8 cellular contexts compared by ENCODE assay signal in genomic region chr1:55443175-55443933, GRCh38.
A peak's percentile ranks its signal among the peaks of the same experiment; 100 is the strongest.
DNase-seq lines count a peak whose midpoint lies in the region; ATAC-seq and TF ChIP-seq lines count a peak whose summit lies in the region.

No MANE protein-coding gene starts in this region.

- H3K27ac ChIP-seq in right atrium auricular region (peak overlapping the region; percentile 55 to 60), thoracic aorta (peak overlapping the region; percentile 68 to 69)

- TF ChIP-seq POLR2A in GM18505 (IDR thresholded peaks at IDR 0.05; ENCODE audit: borderline replicate concordance, extremely low read depth, insufficient read depth, insufficient read length) = no peak

- peaks cover 0 to 12% of the 10 kb centered on the region in 2 donors for H3K4me1 ChIP-seq in right atrium auricular region
- H3K4me1 ChIP-seq in thoracic aorta (ENCODE audit: control insufficient read depth in 1 of 2, low read depth in 2 of 2) = peaks cover 17% of the 10 kb centered on the region in 2 donors

- H3K27me3 ChIP-seq in right atrium auricular region = no peaks in the 10 kb centered on the region
- H3K27me3 ChIP-seq in thoracic aorta (replicated peaks; ENCODE audit: insufficient read depth) = no peaks in the 10 kb centered on the region

- H3K4me3 ChIP-seq in right atrium auricular region (no peak overlapping the region), thoracic aorta (no peak overlapping the region)

- no peaks in the 10 kb centered on the region for H3K36me3 ChIP-seq in right atrium auricular region
- H3K36me3 ChIP-seq in thoracic aorta = no peaks in the 10 kb centered on the region

- CTCF ChIA-PET in HEK293T (lab: Yijun Ruan, JAX) = no interaction called here

- ATAC-seq in thoracic aorta (ENCODE audit: insufficient number of reproducible peaks, low FRiP score, low read depth) = peak; percentile 100
- ATAC-seq in GM18505 (IDR thresholded peaks at IDR 0.05; ENCODE audit: unreplicated experiment) = no peak
- ATAC-seq in HG03025 (IDR thresholded peaks at IDR 0.05; ENCODE audit: low FRiP score, unreplicated experiment) = no peak
- no peak for ATAC-seq in GM18511 (IDR thresholded peaks at IDR 0.05; ENCODE audit: unreplicated experiment)

- TF ChIP-seq CTCF in right atrium auricular region (IDR thresholded peaks at IDR 0.05) (peak in 1 of 2 donors; percentile 9), thoracic aorta (IDR thresholded peaks at IDR 0.05) (no peak)

- H3K9me3 ChIP-seq in right atrium auricular region (no peaks in the 10 kb centered on the region), thoracic aorta (no peaks in the 10 kb centered on the region)

- POLR2A ChIA-PET in HEK293T (lab: Yijun Ruan, JAX) = no interaction called here

- DNase-seq in M059J (ENCODE audit: low read depth) (peak; percentile 96), amniotic epithelial cell (ENCODE audit: low read depth) (peak; percentile 91), right atrium auricular region (ENCODE audit: low spot score) (peak; percentile 98), thoracic aorta (ENCODE audit: low spot score) (peak; percentile 87), HEK293T (ENCODE audit: extremely low spot score) (no peak)

TF ChIP-seq in HEK293T, 16 proteins besides CTCF, POLR2A, EP300 and RAD21:
- TF ChIP-seq FOXK2 (IDR thresholded peaks at IDR 0.05) = no peak
- no peak for TF ChIP-seq CTBP1 (IDR thresholded peaks at IDR 0.05; ENCODE audit: borderline replicate concordance)
- TF ChIP-seq NFRKB (IDR thresholded peaks at IDR 0.05) = no peak
- TF ChIP-seq SP1 (IDR thresholded peaks at IDR 0.05) = no peak
- no peak for TF ChIP-seq TARDBP (IDR thresholded peaks at IDR 0.05)
- no peak for TF ChIP-seq ELF4 (IDR thresholded peaks at IDR 0.05)
- TF ChIP-seq, protein P1, sequence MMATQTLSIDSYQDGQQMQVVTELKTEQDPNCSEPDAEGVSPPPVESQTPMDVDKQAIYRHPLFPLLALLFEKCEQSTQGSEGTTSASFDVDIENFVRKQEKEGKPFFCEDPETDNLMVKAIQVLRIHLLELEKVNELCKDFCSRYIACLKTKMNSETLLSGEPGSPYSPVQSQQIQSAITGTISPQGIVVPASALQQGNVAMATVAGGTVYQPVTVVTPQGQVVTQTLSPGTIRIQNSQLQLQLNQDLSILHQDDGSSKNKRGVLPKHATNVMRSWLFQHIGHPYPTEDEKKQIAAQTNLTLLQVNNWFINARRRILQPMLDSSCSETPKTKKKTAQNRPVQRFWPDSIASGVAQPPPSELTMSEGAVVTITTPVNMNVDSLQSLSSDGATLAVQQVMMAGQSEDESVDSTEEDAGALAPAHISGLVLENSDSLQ (IDR thresholded peaks at IDR 0.05) = no peak
- TF ChIP-seq FOXA1 (IDR thresholded peaks at IDR 0.05) = no peak
- no peak for TF ChIP-seq HDGF (IDR thresholded peaks at IDR 0.05; ENCODE audit: borderline replicate concordance)
- TF ChIP-seq LEF1 (IDR thresholded peaks at IDR 0.05; ENCODE audit: borderline replicate concordance) = no peak
- TF ChIP-seq BHLHE40 (IDR thresholded peaks at IDR 0.05; ENCODE audit: borderline replicate concordance) = no peak
- no peak for TF ChIP-seq ARNT (IDR thresholded peaks at IDR 0.05)
- TF ChIP-seq SUZ12 (IDR thresholded peaks at IDR 0.05) = no peak
- TF ChIP-seq L3MBTL2 (conservative IDR thresholded peaks at IDR 0.05) = no peak
- TF ChIP-seq FOXM1 (IDR thresholded peaks at IDR 0.05; ENCODE audit: borderline replicate concordance) = no peak
- no peak for TF ChIP-seq ZNF384 (IDR thresholded peaks at IDR 0.05)
